In genomic region chr10:16274911-16275310, GRCh38 we compare ENCODE assay signal across 6 cellular contexts.
"Had no signal": no experiment of that assay in that cellular context is flagged by ENCODE, and none has a peak within 500 bp of the region (broad histone marks: within the 10 kb centered on the region; RNA-seq: fewer than 3 reads in every experiment).

No MANE protein-coding gene starts in this region.

- H3K4me3 Mint-ChIP-seq: GM23338, H9 had no signal

- H3K4me1 Mint-ChIP-seq: GM23338, H9 had no signal

- H3K4me2 ChIP-seq: GM23338 had no signal

- DNase-seq: H9, HCEC 1CT, IMR-90 had no signal

- ATAC-seq: GM23338, K562 had no signal

- H3K27ac ChIP-seq: HL-60 had no signal

- H3K27ac Mint-ChIP-seq: GM23338 had no signal

- H2AFZ ChIP-seq: GM23338 had no signal

- H3K4me3 ChIP-seq: GM23338, K562 had no signal
